13 cellular contexts compared by ENCODE assay signal in genomic region chr15:52309154-52309548, GRCh38. TPM values are rescaled to one million over a fixed set of nuclear protein-coding genes. Genes with fewer than 3 reads are reported as not detected.
DNase-seq lines count a peak whose midpoint lies in the region; ATAC-seq and TF ChIP-seq lines count a peak whose summit lies in the region.
"Had no signal": no experiment of that assay in that cellular context is flagged by ENCODE, and none has a peak within 500 bp of the region (broad histone marks: within the 10 kb centered on the region; RNA-seq: fewer than 3 reads in every experiment).

No MANE protein-coding gene starts in this region.

- H3K4me3 ChIP-seq in PC-9 (no peak overlapping the region), mesendoderm (ENCODE audit: low read length) (no peak overlapping the region)
- H3K4me3 ChIP-seq: BLaER1 treated with 17β-estradiol and CSF1 and Interleukin-3, amounts not matched to agents 10 nM and 100 nM had no signal

- no peak overlapping the region for H2AK5ac ChIP-seq in mesendoderm (ENCODE audit: low read length)

- no peak for TF ChIP-seq CTCF in PC-9 (conservative IDR thresholded peaks at IDR 0.05)

- H3K9me2 ChIP-seq in PC-9 (ENCODE audit: insufficient read depth), result no peaks in the 10 kb centered on the region

- POLR2A ChIA-PET in PC-9 (lab: Charles Lee; ENCODE audit: unreplicated experiment), result no interaction called here

- no peak overlapping the region for H3K4me2 ChIP-seq in PC-9
- H3K4me2 ChIP-seq in mesendoderm (ENCODE audit: low read length), result no peak overlapping the region

- no peaks in the 10 kb centered on the region for H3K36me3 ChIP-seq in PC-9 (ENCODE audit: low read depth)
- H3K36me3 ChIP-seq in mesendoderm (ENCODE audit: control insufficient read depth, insufficient read depth, low read length), result no peaks in the 10 kb centered on the region

- no TSS peak for BruUV-seq in PC-9 (replicated peaks; lab: Mats Ljungman, UMichigan)

- H3K79me2 ChIP-seq in PC-9 (ENCODE audit: low read depth), result no peaks in the 10 kb centered on the region
- no peaks in the 10 kb centered on the region for H3K79me2 ChIP-seq in mesendoderm (ENCODE audit: control insufficient read depth, insufficient read depth, low read length)

- H4K5ac ChIP-seq in mesendoderm (ENCODE audit: low read length), result no peak overlapping the region

- H3K56ac ChIP-seq in mesendoderm (ENCODE audit: low read length), result no peak overlapping the region

- no peaks in the 10 kb centered on the region for H4K20me1 ChIP-seq in PC-9 (ENCODE audit: insufficient read depth)
- H4K20me1 ChIP-seq: BLaER1 treated with 17β-estradiol and CSF1 and Interleukin-3, amounts not matched to agents 10 nM and 100 nM had no signal

- no peaks in the 10 kb centered on the region for H3K79me1 ChIP-seq in mesendoderm (ENCODE audit: low read length)

- CTCF ChIA-PET in PC-9 (lab: Charles Lee), result no interaction called here

- no peak overlapping the region for H2BK5ac ChIP-seq in mesendoderm (ENCODE audit: low read length)

- H3K23ac ChIP-seq in mesendoderm (ENCODE audit: low read length), result no peak overlapping the region

- no peak overlapping the region for H3K18ac ChIP-seq in mesendoderm (ENCODE audit: low read length)

- no peaks in the 10 kb centered on the region for H3F3A ChIP-seq in PC-9 (ENCODE audit: insufficient read depth, low read depth)

- ATAC-seq in GM18870 (IDR thresholded peaks at IDR 0.05; ENCODE audit: unreplicated experiment) (peak; percentile 76), GM21528 (IDR thresholded peaks at IDR 0.05; ENCODE audit: low FRiP score, unreplicated experiment) (peak; percentile 59), HG03159 (IDR thresholded peaks at IDR 0.05; ENCODE audit: unreplicated experiment) (peak; percentile 79)

- no peak overlapping the region for H3K4ac ChIP-seq in mesendoderm (ENCODE audit: low read depth, low read length)

- no peak overlapping the region for H2BK15ac ChIP-seq in mesendoderm (replicated peaks; ENCODE audit: low read depth)

- H3K9ac ChIP-seq in mesendoderm (ENCODE audit: low read length), result no peak overlapping the region
- H3K9ac ChIP-seq: BLaER1 treated with 17β-estradiol and CSF1 and Interleukin-3, amounts not matched to agents 10 nM and 100 nM had no signal

- H3K9me3 ChIP-seq in PC-9 (ENCODE audit: insufficient read depth, low read depth), result no peaks in the 10 kb centered on the region

- DNase-seq in left kidney (ENCODE audit: low read depth, low spot score) (peak; percentile 59), NCI-H526 (lab: John Stamatoyannopoulos, UW) (no peak), PC-9 (no peak), midbrain (lab: John Stamatoyannopoulos, UW) (no peak), mesendoderm (no peak)
- DNase-seq: activated CD4-positive, alpha-beta memory T cell treated with anti-CD3 and anti-CD28 coated beads for 36 hours; activated naive CD4-positive, alpha-beta T cell treated with anti-CD3 and anti-CD28 coated beads, Interleukin-2, amount 10 ng/mL, durations not matched to agents 7 days and 5 days; kidney glomerular epithelial cell; NCI-H524 had no signal

- 0 out of 2 replicates have a peak, but pooled peaks cover 5% of the 10 kb centered on the region for H3K4me1 ChIP-seq in PC-9 (replicated peaks; ENCODE audit: insufficient read depth)
- no peaks in the 10 kb centered on the region for H3K4me1 ChIP-seq in mesendoderm (ENCODE audit: control insufficient read depth, low read depth, low read length)

- no peak overlapping the region for H2AFZ ChIP-seq in PC-9

- intact Hi-C loops in PC-9 (cut with micrococcal nuclease; ENCODE audit: unreplicated experiment), result no loop called here

- WGBS in mesendoderm (ENCODE audit: extremely low coverage, insufficient coverage, low lambda C conversion rate), result no CpG with 5 or more reads among the region's 6 CpGs

- H3K27me3 ChIP-seq in PC-9 (ENCODE audit: insufficient read depth, low read depth), result no peaks in the 10 kb centered on the region
- no peaks in the 10 kb centered on the region for H3K27me3 ChIP-seq in mesendoderm (ENCODE audit: insufficient read depth, low read length, poor library complexity)
- H3K27me3 ChIP-seq: BLaER1 treated with 17β-estradiol and CSF1 and Interleukin-3, amounts not matched to agents 10 nM and 100 nM had no signal

- no peak overlapping the region for H4K8ac ChIP-seq in mesendoderm (ENCODE audit: low read depth, low read length)

- no peak overlapping the region for H3K27ac ChIP-seq in PC-9
- no peak overlapping the region for H3K27ac ChIP-seq in mesendoderm (ENCODE audit: low read depth, low read length)
- H3K27ac ChIP-seq: BLaER1 treated with 17β-estradiol and CSF1 and Interleukin-3, amounts not matched to agents 10 nM and 100 nM had no signal

- H2BK120ac ChIP-seq in mesendoderm (ENCODE audit: low read depth, low read length), result no peak overlapping the region

RNA-seq across cellular contexts. Expression of gene MYO5C, which starts 13.5 kb away (rescaled TPM):
- 35.6 and 41.1 TPM in 2 replicates for total RNA-seq in PC-9 (2021)
- 7.4 TPM for polyA plus RNA-seq in mesendoderm (2013, experiment 1 of 2)
- 8.0 TPM for polyA plus RNA-seq in mesendoderm (2013, experiment 2 of 2)
